25 cellular contexts compared by ENCODE assay signal in genomic region chr5:15627109-15627508, GRCh38.
"Had no signal": no experiment of that assay in that cellular context is flagged by ENCODE, and none has a peak within 500 bp of the region (broad histone marks: within the 10 kb centered on the region; RNA-seq: fewer than 3 reads in every experiment).

No MANE protein-coding gene starts in this region.

- H3K36me3 Mint-ChIP-seq: naive thymus-derived CD8-positive, alpha-beta T cell; stimulated activated effector memory CD8-positive, alpha-beta T cell treated with anti-CD3 and anti-CD28 coated beads, Interleukin-12 subunit alpha, Interleukin-12 subunit beta, amount 100 ng/mL, for 72 hours; type B pancreatic cell had no signal

- H3K4me1 ChIP-seq: pancreas, right lobe of liver had no signal

- H3K27ac Mint-ChIP-seq: mesothelial cell of epicardium; naive thymus-derived CD8-positive, alpha-beta T cell; stimulated activated effector memory CD8-positive, alpha-beta T cell treated with anti-CD3 and anti-CD28 coated beads, Interleukin-12 subunit alpha, Interleukin-12 subunit beta, amount 100 ng/mL, for 72 hours; type B pancreatic cell had no signal

- H3K27me3 ChIP-seq: gastrocnemius medialis, neutrophil, pancreas, right lobe of liver, stomach, testis, tibial artery had no signal

- H3K27ac ChIP-seq: epithelial cell of prostate, neutrophil, pancreas, right lobe of liver, stomach, testis, tibial artery had no signal

- H3K9me3 Mint-ChIP-seq: mesothelial cell of epicardium, type B pancreatic cell had no signal

- H3K27me3 Mint-ChIP-seq: naive thymus-derived CD8-positive, alpha-beta T cell; type B pancreatic cell had no signal

- H3K9me3 ChIP-seq: gastrocnemius medialis, mucosa of descending colon, neutrophil, pancreas, right lobe of liver, stomach, testis, tibial artery had no signal

- H3K36me3 ChIP-seq: gastrocnemius medialis, neutrophil, pancreas, right lobe of liver, stomach, tibial artery had no signal

- H3K4me3 Mint-ChIP-seq: mesothelial cell of epicardium; naive thymus-derived CD8-positive, alpha-beta T cell; neural crest cell; stimulated activated effector memory CD8-positive, alpha-beta T cell treated with anti-CD3 and anti-CD28 coated beads, Interleukin-12 subunit alpha, Interleukin-12 subunit beta, amount 100 ng/mL, for 72 hours; type B pancreatic cell had no signal

- DNase-seq: cerebellar nuclear complex; cortex of kidney; foreskin fibroblast; gastrocnemius medialis; head of caudate nucleus; mesenchymal stem cell; mucosa of descending colon; naive thymus-derived CD8-positive, alpha-beta T cell; pancreas; retina; right lobe of liver; stimulated activated CD4-positive, alpha-beta T cell treated with anti-CD3 and anti-CD28 coated beads, Interleukin-2, amount 100 ng/mL, for 24 hours; stimulated activated CD4-positive, alpha-beta T cell treated with anti-CD3 and anti-CD28 coated beads, Interleukin-4, amount 100 ng/mL, for 24 hours; stimulated activated naive CD4-positive, alpha-beta T cell treated with Interleukin-2 at 50 U/mL for 16 hours; stomach; substantia nigra; testis; tibial artery had no signal

- H3K4me3 ChIP-seq: gastrocnemius medialis, mucosa of descending colon, pancreas, right lobe of liver, stomach, testis, tibial artery had no signal

- H3K4me1 Mint-ChIP-seq: naive thymus-derived CD8-positive, alpha-beta T cell; stimulated activated effector memory CD8-positive, alpha-beta T cell treated with anti-CD3 and anti-CD28 coated beads, Interleukin-12 subunit alpha, Interleukin-12 subunit beta, amount 100 ng/mL, for 72 hours had no signal

- ATAC-seq: esophagus mucosa; gastrocnemius medialis; mucosa of descending colon; naive thymus-derived CD8-positive, alpha-beta T cell; pancreas; stimulated activated effector memory CD8-positive, alpha-beta T cell treated with anti-CD3 and anti-CD28 coated beads, Interleukin-12 subunit alpha, Interleukin-12 subunit beta, amount 100 ng/mL, for 72 hours had no signal
